30 cellular contexts compared by ENCODE assay signal in the genomic region with DNA sequence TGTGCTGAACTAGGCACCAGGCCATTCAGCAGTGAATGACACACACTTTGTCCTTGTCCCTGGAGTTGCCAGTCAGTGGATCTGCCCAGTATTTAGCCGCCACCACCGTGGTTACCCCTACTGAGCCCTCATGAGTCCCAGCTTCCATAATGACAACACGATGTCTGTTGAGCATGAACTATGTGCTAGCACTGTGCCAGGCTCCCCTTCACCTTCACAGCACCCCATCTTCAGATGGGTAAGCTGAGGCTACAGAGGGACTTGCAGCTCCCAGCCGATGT. TPM values are rescaled to one million over a fixed set of nuclear protein-coding genes. Genes with fewer than 3 reads are reported as not detected.
"Had no signal": no experiment of that assay in that cellular context is flagged by ENCODE, and none has a peak within 500 bp of the region (broad histone marks: within the 10 kb centered on the region; RNA-seq: fewer than 3 reads in every experiment).

No MANE protein-coding gene starts in this region.

- H3K27me3 Mint-ChIP-seq: activated B cell treated with CpG ODN at 0.5 μM for 24 hours; activated CD8-positive, alpha-beta memory T cell treated with anti-CD3 and anti-CD28 coated beads, Interleukin-2, amount 10 ng/mL, durations not matched to agents 7 days and 5 days; brain had no signal

- H3K9me3 ChIP-seq: Peyer's patch, SJSA1, SK-N-SH had no signal

- H3K9me3 Mint-ChIP-seq: activated B cell treated with CpG ODN at 0.5 μM for 24 hours; activated naive CD4-positive, alpha-beta T cell treated with anti-CD3 and anti-CD28 coated beads, Interleukin-2, amount 50 U/mL, for 72 hours had no signal

- H3K4me1 ChIP-seq: Peyer's patch had no signal

- H3K4me3 Mint-ChIP-seq: activated B cell treated with CpG ODN at 0.5 μM for 24 hours; activated CD4-positive, alpha-beta memory T cell treated with anti-CD3 and anti-CD28 coated beads, Interleukin-2, amount 10 ng/mL, durations not matched to agents 7 days and 5 days; activated CD8-positive, alpha-beta memory T cell treated with anti-CD3 and anti-CD28 coated beads, Interleukin-2, amount 10 ng/mL, durations not matched to agents 7 days and 5 days; activated naive CD4-positive, alpha-beta T cell treated with anti-CD3 and anti-CD28 coated beads for 36 hours; brain; T-helper 1 cell treated with Interleukin-12 subunit alpha and Interleukin-12 subunit beta and Interleukin-4 antibody, amounts not matched to agents 30 μg/mL and 1 μg/mL, for 36 hours; T-helper 2 cell treated with Interferon-gamma antibody and Interleukin-4, amounts not matched to agents 5 μg/mL and 100 μg/mL, for 36 hours had no signal

- FAIRE-seq: bronchial epithelial cell, TTC549 had no signal

- H3K27me3 ChIP-seq: Peyer's patch, SJSA1 had no signal

- H3K4me3 ChIP-seq: Peyer's patch, SJSA1 had no signal

- H3K36me3 ChIP-seq: Peyer's patch, SJSA1 had no signal

- DNase-seq: activated B cell treated with CpG ODN at 0.5 μM for 24 hours; activated CD4-positive, alpha-beta memory T cell treated with anti-CD3 and anti-CD28 coated beads, Interleukin-2, amount 10 ng/mL, durations not matched to agents 7 days and 5 days; activated CD4-positive, alpha-beta T cell treated with anti-CD3 and anti-CD28 coated beads for 4 hours; activated CD4-positive, CD25-positive, alpha-beta regulatory T cell treated with anti-CD3 and anti-CD28 coated beads, Interleukin-2, amount 50 U/mL, for 72 hours; activated CD8-positive, alpha-beta memory T cell treated with anti-CD3 and anti-CD28 coated beads for 24 hours; activated CD8-positive, alpha-beta memory T cell treated with anti-CD3 and anti-CD28 coated beads, Interleukin-2, amount 10 ng/mL, durations not matched to agents 7 days and 5 days; activated CD8-positive, alpha-beta memory T cell treated with anti-CD3 and anti-CD28 coated beads, Interleukin-2, amount 50 U/mL, for 48 hours; activated gamma-delta T cell treated with Interleukin-2 at 50 U/mL for 16 hours; activated naive CD4-positive, alpha-beta T cell treated with anti-CD3 and anti-CD28 coated beads for 36 hours; anterior cingulate cortex; MM.1S; MV-4-11; NCI-H1092; NCI-H187; NCI-H2029 treated with DMSO at 0.1 percent for 48 hours; NCI-H2107; NCI-H774; PC-3; Peyer's patch; SHP77 treated with DMSO at 0.1 percent for 48 hours; SK-N-SH had no signal

- H3K27ac ChIP-seq: KMS-11, Peyer's patch had no signal

- H3K4me2 ChIP-seq: KMS-11, SK-N-SH had no signal

- H3K36me3 Mint-ChIP-seq: activated naive CD4-positive, alpha-beta T cell treated with anti-CD3 and anti-CD28 coated beads, Interleukin-2, amount 50 U/mL, for 72 hours; brain had no signal

- H3K4me1 Mint-ChIP-seq: activated B cell treated with CpG ODN at 0.5 μM for 24 hours; activated CD4-positive, alpha-beta memory T cell treated with anti-CD3 and anti-CD28 coated beads, Interleukin-2, amount 10 ng/mL, durations not matched to agents 7 days and 5 days had no signal

- H3K27ac Mint-ChIP-seq: activated B cell treated with CpG ODN at 0.5 μM for 24 hours; activated CD4-positive, alpha-beta memory T cell treated with anti-CD3 and anti-CD28 coated beads, Interleukin-2, amount 10 ng/mL, durations not matched to agents 7 days and 5 days; activated CD8-positive, alpha-beta memory T cell treated with anti-CD3 and anti-CD28 coated beads, Interleukin-2, amount 10 ng/mL, durations not matched to agents 7 days and 5 days; activated naive CD4-positive, alpha-beta T cell treated with anti-CD3 and anti-CD28 coated beads for 36 hours; activated naive CD4-positive, alpha-beta T cell treated with anti-CD3 and anti-CD28 coated beads, Interleukin-2, amount 50 U/mL, for 72 hours; T-helper 1 cell treated with Interleukin-12 subunit alpha and Interleukin-12 subunit beta and Interleukin-4 antibody, amounts not matched to agents 30 μg/mL and 1 μg/mL, for 36 hours; T-helper 2 cell treated with Interferon-gamma antibody and Interleukin-4, amounts not matched to agents 5 μg/mL and 100 μg/mL, for 36 hours had no signal

- ATAC-seq: PC-3 had no signal

- H3K9ac ChIP-seq: KMS-11, SK-N-SH had no signal

RNA-seq across cellular contexts. Expression of gene PACSIN1, which starts 10.1 kb away (rescaled TPM):
- total RNA-seq: bronchial epithelial cell, LHCN-M2, SJSA1 had no signal
